Comparison of ENCODE assay signal across 3 cellular contexts in genomic region chr19:41229338-41229737, GRCh38. TPM values are rescaled to one million over a fixed set of nuclear protein-coding genes. Genes with fewer than 3 reads are reported as not detected.
"Had no signal": no experiment of that assay in that cellular context is flagged by ENCODE, and none has a peak within 500 bp of the region (broad histone marks: within the 10 kb centered on the region; RNA-seq: fewer than 3 reads in every experiment).

No MANE protein-coding gene starts in this region.

RNA-seq across cellular contexts. Expression of gene AXL, which starts 10.3 kb away (rescaled TPM):
- total RNA-seq: activated CD8-positive, alpha-beta T cell treated with anti-CD3 and anti-CD28 coated beads, Interleukin-2, amount 10 ng/mL, durations not matched to agents 7 days and 5 days; naive thymus-derived CD8-positive, alpha-beta T cell; T-helper 2 cell treated with Interferon-gamma antibody and Interleukin-4, amounts not matched to agents 100 ng/mL and 5 ng/mL, for 36 hours had no signal

RNA-seq across cellular contexts. Expression of gene CYP2S1, which starts 36.3 kb away (rescaled TPM):
- total RNA-seq: naive thymus-derived CD8-positive, alpha-beta T cell had no signal
- polyA plus RNA-seq: naive thymus-derived CD8-positive, alpha-beta T cell had no signal
